22 cellular contexts compared by ENCODE assay signal in the genomic region with DNA sequence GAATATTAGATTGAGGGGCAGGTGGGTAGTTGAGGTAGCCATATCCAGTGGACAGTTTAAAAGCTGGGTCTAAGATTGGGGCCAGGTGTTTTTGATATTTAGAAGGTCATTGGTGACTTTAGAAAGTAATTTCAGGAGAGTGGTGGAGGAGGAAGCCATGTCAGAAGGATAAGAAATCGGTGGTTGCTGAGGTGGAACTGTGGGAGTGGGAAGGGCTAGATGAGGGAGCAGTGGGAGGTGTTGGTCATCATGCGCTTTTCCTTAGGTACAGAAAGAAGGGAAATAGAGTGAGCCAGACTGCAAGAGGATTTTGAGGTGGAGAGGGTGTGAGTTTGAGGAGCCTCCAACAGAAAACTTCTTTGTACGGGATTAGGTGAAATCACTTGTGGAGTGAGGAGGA. TPM values are rescaled to one million over a fixed set of nuclear protein-coding genes. Genes with fewer than 3 reads are reported as not detected.
DNase-seq lines count a peak whose midpoint lies in the region; ATAC-seq and TF ChIP-seq lines count a peak whose summit lies in the region.
"Had no signal": no experiment of that assay in that cellular context is flagged by ENCODE, and none has a peak within 500 bp of the region (broad histone marks: within the 10 kb centered on the region; RNA-seq: fewer than 3 reads in every experiment).

No MANE protein-coding gene starts in this region.

- peaks cover 74% of the 10 kb centered on the region for H3K36me3 Mint-ChIP-seq in activated T-cell treated with anti-CD3 and anti-CD28 coated beads, Interleukin-2, amount 50 U/mL, for 24 hours (ENCODE audit: low read depth)
- H3K36me3 Mint-ChIP-seq in activated T-cell treated with anti-CD3 and anti-CD28 coated beads, Interleukin-2, amount 50 U/mL, for 4 hours (ENCODE audit: insufficient read depth) = peaks cover 27% of the 10 kb centered on the region
- H3K36me3 Mint-ChIP-seq in CD4-positive, alpha-beta memory T cell = peaks cover 17 to 49% of the 10 kb centered on the region in 2 donors
- peaks cover 50% of the 10 kb centered on the region for H3K36me3 Mint-ChIP-seq in activated T-helper 2 cell treated with anti-CD3 and anti-CD28 coated beads, Interferon-gamma antibody, Interleukin-2, Interleukin-4, amounts not matched to agents 10 μg/mL and 5 μg/mL and 100 μg/mL, durations not matched to agents 14 hours and 24 hours and 36 hours (ENCODE audit: low read depth)
- peaks cover 21% of the 10 kb centered on the region for H3K36me3 Mint-ChIP-seq in nephron (ENCODE audit: low read depth)

- TF ChIP-seq CTCF in nephron (IDR thresholded peaks at IDR 0.05; ENCODE audit: unreplicated experiment in 3 of 3) = no peak

- H3K9me3 Mint-ChIP-seq in activated T-cell treated with anti-CD3 and anti-CD28 coated beads, Interleukin-2, amount 50 U/mL, for 24 hours = no peaks in the 10 kb centered on the region
- H3K9me3 Mint-ChIP-seq in activated T-cell treated with anti-CD3 and anti-CD28 coated beads, Interleukin-2, amount 50 U/mL, for 4 hours = no peaks in the 10 kb centered on the region
- peaks cover 0 to 2% (median 0%) of the 10 kb centered on the region in 8 donors for H3K9me3 Mint-ChIP-seq in CD4-positive, alpha-beta memory T cell
- H3K9me3 Mint-ChIP-seq in activated T-helper 2 cell treated with anti-CD3 and anti-CD28 coated beads, Interferon-gamma antibody, Interleukin-2, Interleukin-4, amounts not matched to agents 10 μg/mL and 5 μg/mL and 100 μg/mL, durations not matched to agents 14 hours and 24 hours and 36 hours = no peaks in the 10 kb centered on the region
- H3K9me3 Mint-ChIP-seq in nephron = no peaks in the 10 kb centered on the region
- H3K9me3 Mint-ChIP-seq: CD4-positive, alpha-beta T cell had no signal

- DNase-seq in activated T-cell treated with anti-CD3 and anti-CD28 coated beads, Interleukin-2, amount 50 U/mL, for 24 hours = no peak
- DNase-seq in activated T-cell treated with anti-CD3 and anti-CD28 coated beads, Interleukin-2, amount 50 U/mL, for 4 hours = no peak
- no peak for DNase-seq in CD4-positive, alpha-beta memory T cell
- DNase-seq in activated T-helper 2 cell treated with anti-CD3 and anti-CD28 coated beads, Interferon-gamma antibody, Interleukin-2, Interleukin-4, amounts not matched to agents 10 μg/mL and 5 μg/mL and 100 μg/mL, durations not matched to agents 14 hours and 24 hours and 36 hours (ENCODE audit: low spot score) = no peak
- DNase-seq in cortex of kidney (lab: John Stamatoyannopoulos, UW) = no peak
- no peak for DNase-seq in cerebellum (ENCODE audit: low spot score)
- DNase-seq: BE2C; CD4-positive, alpha-beta T cell; DMS153; GF-D8; GM23248; IMR-90; Kasumi-1; MM.1S; NCI-H1092; NCI-H146; NCI-H2081; NK-92 treated with Interleukin-12 subunit alpha and Interleukin-12 subunit beta, amount 100 ng/mL, for 24 hours; Right ventricle myocardium superior had no signal

- CTCF ChIA-PET in CD4-positive, alpha-beta memory T cell (lab: Charles Lee; ENCODE audit: partially characterized antibody) = no interaction called here

- no peak for ATAC-seq in activated T-cell treated with anti-CD3 and anti-CD28 coated beads, Interleukin-2, amount 50 U/mL, for 4 hours
- no peak for ATAC-seq in GM21367 (IDR thresholded peaks at IDR 0.05; ENCODE audit: unreplicated experiment)

- H3K4me1 ChIP-seq in CD4-positive, alpha-beta memory T cell (ENCODE audit: insufficient read depth, low read length) = peaks cover 64% of the 10 kb centered on the region
- H3K4me1 ChIP-seq: BE2C, HAP-1 had no signal

- no peaks in the 10 kb centered on the region for H3K9me3 ChIP-seq in CD4-positive, alpha-beta memory T cell (ENCODE audit: control insufficient read depth in 1 of 2, low read length in 2 of 2)
- H3K9me3 ChIP-seq: BE2C, HAP-1 had no signal

- intact Hi-C loops in CD4-positive, alpha-beta memory T cell (cut with micrococcal nuclease) = no loop called here
- intact Hi-C loops in activated T-helper 2 cell treated with anti-CD3 and anti-CD28 coated beads, Interferon-gamma antibody, Interleukin-2, Interleukin-4, amounts not matched to agents 10 μg/mL and 5 μg/mL and 100 μg/mL, durations not matched to agents 14 hours and 24 hours and 36 hours (cut with micrococcal nuclease) = no loop called here

- H3K27me3 ChIP-seq in CD4-positive, alpha-beta memory T cell (ENCODE audit: insufficient read depth, low read length) = no peaks in the 10 kb centered on the region
- H3K27me3 ChIP-seq: BE2C had no signal

- peaks cover 15% of the 10 kb centered on the region for H3K36me3 ChIP-seq in CD4-positive, alpha-beta memory T cell (ENCODE audit: insufficient read depth, low read length)

- H3K27me3 Mint-ChIP-seq in activated T-cell treated with anti-CD3 and anti-CD28 coated beads, Interleukin-2, amount 50 U/mL, for 24 hours = no peaks in the 10 kb centered on the region
- no peaks in the 10 kb centered on the region for H3K27me3 Mint-ChIP-seq in activated T-cell treated with anti-CD3 and anti-CD28 coated beads, Interleukin-2, amount 50 U/mL, for 4 hours (ENCODE audit: low read depth)
- H3K27me3 Mint-ChIP-seq in CD4-positive, alpha-beta memory T cell = no peaks in the 10 kb centered on the region
- no peaks in the 10 kb centered on the region for H3K27me3 Mint-ChIP-seq in activated T-helper 2 cell treated with anti-CD3 and anti-CD28 coated beads, Interferon-gamma antibody, Interleukin-2, Interleukin-4, amounts not matched to agents 10 μg/mL and 5 μg/mL and 100 μg/mL, durations not matched to agents 14 hours and 24 hours and 36 hours (ENCODE audit: low read depth)
- no peaks in the 10 kb centered on the region for H3K27me3 Mint-ChIP-seq in nephron (ENCODE audit: low read depth)
- H3K27me3 Mint-ChIP-seq: CD4-positive, alpha-beta T cell had no signal

- peaks cover 68% of the 10 kb centered on the region for H3K4me1 Mint-ChIP-seq in activated T-cell treated with anti-CD3 and anti-CD28 coated beads, Interleukin-2, amount 50 U/mL, for 24 hours (ENCODE audit: low read depth)
- H3K4me1 Mint-ChIP-seq in activated T-cell treated with anti-CD3 and anti-CD28 coated beads, Interleukin-2, amount 50 U/mL, for 4 hours (ENCODE audit: low read depth) = peaks cover 41% of the 10 kb centered on the region
- peaks cover 39 to 58% (median 50%) of the 10 kb centered on the region in 4 donors for H3K4me1 Mint-ChIP-seq in CD4-positive, alpha-beta memory T cell
- H3K4me1 Mint-ChIP-seq in activated T-helper 2 cell treated with anti-CD3 and anti-CD28 coated beads, Interferon-gamma antibody, Interleukin-2, Interleukin-4, amounts not matched to agents 10 μg/mL and 5 μg/mL and 100 μg/mL, durations not matched to agents 14 hours and 24 hours and 36 hours (ENCODE audit: low read depth) = peaks cover 41% of the 10 kb centered on the region
- H3K4me1 Mint-ChIP-seq in nephron = no peaks in the 10 kb centered on the region

- no peak overlapping the region for H3K27ac ChIP-seq in CD4-positive, alpha-beta memory T cell (ENCODE audit: low read depth, low read length)
- H3K27ac ChIP-seq: GM23248 had no signal

- peak overlapping the region; percentile 9 for H3K27ac Mint-ChIP-seq in activated T-cell treated with anti-CD3 and anti-CD28 coated beads, Interleukin-2, amount 50 U/mL, for 24 hours
- peak overlapping the region in 6 of 7 donors; percentile 0 to 70 (median 38) for H3K27ac Mint-ChIP-seq in CD4-positive, alpha-beta memory T cell
- peak overlapping the region; percentile 24 for H3K27ac Mint-ChIP-seq in activated T-helper 2 cell treated with anti-CD3 and anti-CD28 coated beads, Interferon-gamma antibody, Interleukin-2, Interleukin-4, amounts not matched to agents 10 μg/mL and 5 μg/mL and 100 μg/mL, durations not matched to agents 14 hours and 24 hours and 36 hours
- peak overlapping the region in 2 of 3 experiments; percentile 74 to 83 for H3K27ac Mint-ChIP-seq in nephron
- H3K27ac Mint-ChIP-seq: CD4-positive, alpha-beta T cell had no signal

- H3K4me3 ChIP-seq in CD4-positive, alpha-beta memory T cell (ENCODE audit: low read length in 2 of 2) = no peak overlapping the region
- H3K4me3 ChIP-seq: GM23248, HAP-1 had no signal

- POLR2A ChIA-PET in CD4-positive, alpha-beta memory T cell (lab: Charles Lee; ENCODE audit: partially characterized antibody) = no interaction called here

- H3K4me3 Mint-ChIP-seq in activated T-cell treated with anti-CD3 and anti-CD28 coated beads, Interleukin-2, amount 50 U/mL, for 24 hours = no peak overlapping the region
- no peak overlapping the region for H3K4me3 Mint-ChIP-seq in activated T-cell treated with anti-CD3 and anti-CD28 coated beads, Interleukin-2, amount 50 U/mL, for 4 hours
- H3K4me3 Mint-ChIP-seq in CD4-positive, alpha-beta memory T cell = peak overlapping the region in 1 of 8 donors; percentile 24
- H3K4me3 Mint-ChIP-seq in activated T-helper 2 cell treated with anti-CD3 and anti-CD28 coated beads, Interferon-gamma antibody, Interleukin-2, Interleukin-4, amounts not matched to agents 10 μg/mL and 5 μg/mL and 100 μg/mL, durations not matched to agents 14 hours and 24 hours and 36 hours (ENCODE audit: low read depth) = no peak overlapping the region
- H3K4me3 Mint-ChIP-seq in nephron = peak overlapping the region in 1 of 3 experiments; percentile 7

RNA-seq across cellular contexts. Expression of a gene that starts 7.2 kb away (rescaled TPM):
- total RNA-seq in activated T-cell treated with anti-CD3 and anti-CD28 coated beads, Interleukin-2, amount 50 U/mL, for 4 hours = 10 to 100 TPM; 34.2 to 40.1 (median 39.0) TPM
- total RNA-seq in CD4-positive, alpha-beta memory T cell = 10 to 100 TPM; 68.4 to 71.0 TPM
- polyA plus RNA-seq in CD4-positive, alpha-beta memory T cell = 10 to 100 TPM in 1 of 2 donors, 1 to 10 TPM in 1; 5.6 to 22.5 TPM
- total RNA-seq in activated T-helper 2 cell treated with anti-CD3 and anti-CD28 coated beads, Interferon-gamma antibody, Interleukin-2, Interleukin-4, amounts not matched to agents 10 μg/mL and 5 μg/mL and 100 μg/mL, durations not matched to agents 14 hours and 24 hours and 36 hours = 59.2 and 62.2 TPM in 2 replicates
- 21.4 TPM for total RNA-seq in cerebellum

Comparison
In these comparisons a context has a peak if more than half of its experiments do, and no peak if none do; other contexts are left out.
1. H3K27ac Mint-ChIP-seq: peak in every context shown above with its lines; median percentile 78 in nephron; 38 in CD4-positive, alpha-beta memory T cell; 24 in activated T-helper 2 cell treated with anti-CD3 and anti-CD28 coated beads, Interferon-gamma antibody, Interleukin-2, Interleukin-4, amounts not matched to agents 10 μg/mL and 5 μg/mL and 100 μg/mL, durations not matched to agents 14 hours and 24 hours and 36 hours; 9 in activated T-cell treated with anti-CD3 and anti-CD28 coated beads, Interleukin-2, amount 50 U/mL, for 24 hours.